Comparison of ENCODE assay signal across 1 cellular context in the genomic region with DNA sequence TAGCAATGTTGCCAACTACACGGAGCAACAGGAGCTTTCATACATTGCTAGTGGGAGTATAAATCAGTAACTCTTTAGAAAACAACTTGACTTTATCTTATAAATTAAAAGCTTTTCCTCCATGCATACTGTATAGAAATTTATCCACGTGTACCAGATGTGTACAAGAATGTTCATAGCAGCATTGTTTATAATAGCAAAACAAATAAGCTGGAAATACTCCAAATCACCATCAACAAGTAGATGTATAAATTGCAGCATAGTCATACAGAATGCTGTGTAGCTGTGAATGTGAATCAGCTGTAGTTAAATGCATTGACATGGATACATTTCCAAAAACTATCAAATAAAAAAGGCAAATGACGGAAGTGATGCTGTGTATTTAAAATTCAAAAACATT.
TF ChIP-seq lines count a peak whose summit lies in the region.

No MANE protein-coding gene starts in this region.

TF ChIP-seq in IMR-90, 13 proteins besides CTCF, POLR2A, EP300 and RAD21 (continued from another document):
- TF ChIP-seq, protein P1, sequence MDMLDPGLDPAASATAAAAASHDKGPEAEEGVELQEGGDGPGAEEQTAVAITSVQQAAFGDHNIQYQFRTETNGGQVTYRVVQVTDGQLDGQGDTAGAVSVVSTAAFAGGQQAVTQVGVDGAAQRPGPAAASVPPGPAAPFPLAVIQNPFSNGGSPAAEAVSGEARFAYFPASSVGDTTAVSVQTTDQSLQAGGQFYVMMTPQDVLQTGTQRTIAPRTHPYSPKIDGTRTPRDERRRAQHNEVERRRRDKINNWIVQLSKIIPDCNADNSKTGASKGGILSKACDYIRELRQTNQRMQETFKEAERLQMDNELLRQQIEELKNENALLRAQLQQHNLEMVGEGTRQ (IDR thresholded peaks at IDR 0.05; ENCODE audit: low read depth, low read length), result no peak
- TF ChIP-seq CHD1 (IDR thresholded peaks at IDR 0.05; ENCODE audit: low read depth, low read length) (no peak), BHLHE40 (IDR thresholded peaks at IDR 0.05; ENCODE audit: low read depth, low read length) (no peak), RFX5 (IDR thresholded peaks at IDR 0.05; ENCODE audit: low read depth, low read length) (no peak), NFE2L2 (IDR thresholded peaks at IDR 0.05; ENCODE audit: low read depth, low read length) (no peak), MAZ (IDR thresholded peaks at IDR 0.05; ENCODE audit: borderline replicate concordance, low read depth, low read length) (no peak), SMC3 (IDR thresholded peaks at IDR 0.05; ENCODE audit: low read depth, low read length) (no peak), MXI1 (IDR thresholded peaks at IDR 0.05; ENCODE audit: borderline replicate concordance, low read depth, low read length) (no peak), RCOR1 (IDR thresholded peaks at IDR 0.05; ENCODE audit: insufficient replicate concordance, low read length) (no peak)
- TF ChIP-seq, protein P2, sequence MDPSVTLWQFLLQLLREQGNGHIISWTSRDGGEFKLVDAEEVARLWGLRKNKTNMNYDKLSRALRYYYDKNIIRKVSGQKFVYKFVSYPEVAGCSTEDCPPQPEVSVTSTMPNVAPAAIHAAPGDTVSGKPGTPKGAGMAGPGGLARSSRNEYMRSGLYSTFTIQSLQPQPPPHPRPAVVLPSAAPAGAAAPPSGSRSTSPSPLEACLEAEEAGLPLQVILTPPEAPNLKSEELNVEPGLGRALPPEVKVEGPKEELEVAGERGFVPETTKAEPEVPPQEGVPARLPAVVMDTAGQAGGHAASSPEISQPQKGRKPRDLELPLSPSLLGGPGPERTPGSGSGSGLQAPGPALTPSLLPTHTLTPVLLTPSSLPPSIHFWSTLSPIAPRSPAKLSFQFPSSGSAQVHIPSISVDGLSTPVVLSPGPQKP (IDR thresholded peaks at IDR 0.05; ENCODE audit: borderline replicate concordance, low read depth, low read length), result no peak
